8 cellular contexts compared by ENCODE assay signal in the genomic region with DNA sequence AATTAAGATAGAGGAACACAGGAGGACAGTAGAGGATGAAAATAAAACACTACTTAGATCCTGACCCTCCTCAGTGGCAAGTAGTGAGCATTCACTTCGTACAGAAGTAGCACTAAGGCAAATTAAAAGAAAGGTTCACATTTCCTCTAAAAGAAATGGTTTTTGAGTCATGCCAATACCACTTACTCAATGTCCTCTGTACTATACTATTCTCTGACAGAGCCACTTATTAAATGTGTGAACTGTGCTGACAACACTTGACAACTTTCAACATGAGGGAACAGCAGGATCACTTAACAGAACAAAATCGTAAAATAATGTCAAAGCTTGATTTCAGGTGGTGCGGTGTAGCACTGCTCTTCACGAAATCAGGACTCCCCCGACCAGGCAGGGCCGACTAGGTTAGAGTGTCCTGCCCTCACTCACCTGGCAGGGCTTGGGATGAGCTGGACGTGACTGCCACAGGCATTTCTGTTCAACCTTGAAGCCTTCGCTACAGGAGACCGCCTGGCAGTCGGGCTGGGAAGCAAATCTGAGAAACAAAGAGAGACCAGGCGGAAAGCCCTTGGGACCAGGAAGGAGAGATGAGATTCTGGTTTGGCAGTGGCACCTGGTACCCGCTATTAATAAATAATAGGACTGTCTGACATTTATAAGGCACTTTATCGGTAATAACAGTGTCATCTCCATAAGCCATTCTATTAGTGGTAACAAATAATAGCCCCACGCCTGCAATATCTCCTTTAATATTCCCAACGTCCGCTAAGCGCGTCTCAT. TPM values are rescaled to one million over a fixed set of nuclear protein-coding genes. Genes with fewer than 3 reads are reported as not detected.
DNase-seq lines count a peak whose midpoint lies in the region; ATAC-seq and TF ChIP-seq lines count a peak whose summit lies in the region.

No MANE protein-coding gene starts in this region.

- TF ChIP-seq CTCF in endodermal cell (conservative IDR thresholded peaks at IDR 0.05) (no peak), prostate gland (IDR thresholded peaks at IDR 0.05) (no peak)

- H3K36me3 ChIP-seq in endodermal cell (ENCODE audit: control insufficient read depth, insufficient read depth, low read length) (no peaks in the 10 kb centered on the region), prostate gland (no peaks in the 10 kb centered on the region)

- peaks cover 65% of the 10 kb centered on the region for H3K27me3 Mint-ChIP-seq in endodermal cell (ENCODE audit: insufficient read depth)

- H3K4me3 ChIP-seq in endodermal cell (ENCODE audit: low read length) (peak overlapping the region; percentile 83), prostate gland (peak overlapping the region; percentile 43 to 51)

- WGBS in endodermal cell (ENCODE audit: insufficient coverage in 1 of 2, insufficient read length in 1 of 2), 2 experiments, result 70 to 76% methylated on average over 12 to 18 of the region's 18 CpGs
- 29% methylated on average over 18 of the region's 18 CpGs for WGBS in prostate gland

- H3K4me3 Mint-ChIP-seq in endodermal cell, result peak overlapping the region; percentile 74

- H3K9me3 ChIP-seq in endodermal cell (ENCODE audit: control insufficient read depth, low read length), result no peaks in the 10 kb centered on the region
- H3K9me3 ChIP-seq in prostate gland, result no peaks in the 10 kb centered on the region

- H3K4me1 ChIP-seq in endodermal cell (ENCODE audit: control insufficient read depth, insufficient read depth, low read length) (no peaks in the 10 kb centered on the region), prostate gland (replicated peaks) (no peaks in the 10 kb centered on the region)

- H3K9ac ChIP-seq in endodermal cell (ENCODE audit: extremely low read depth, low read length, poor library complexity, severe bottlenecking), result no peak overlapping the region

- TF ChIP-seq POLR2A in prostate gland (IDR thresholded peaks at IDR 0.05), result no peak

- no peaks in the 10 kb centered on the region for H3K9me3 Mint-ChIP-seq in endodermal cell

- no peak overlapping the region for H3K27ac Mint-ChIP-seq in endodermal cell

- H3K27ac ChIP-seq in endodermal cell (ENCODE audit: low read depth, low read length), result no peak overlapping the region
- no peak overlapping the region for H3K27ac ChIP-seq in prostate gland

- intact Hi-C loops in prostate gland (cut with DNase I), result no loop called here

- H3K27me3 ChIP-seq in endodermal cell (ENCODE audit: control insufficient read depth, insufficient read depth, low read length, poor library complexity, severe bottlenecking) (peaks cover 79% of the 10 kb centered on the region), prostate gland (replicated peaks; ENCODE audit: insufficient read depth) (no peaks in the 10 kb centered on the region)

- H3K36me3 Mint-ChIP-seq in endodermal cell (ENCODE audit: low read depth), result no peaks in the 10 kb centered on the region

- H3K4me1 Mint-ChIP-seq in endodermal cell, result peaks cover 10% of the 10 kb centered on the region

- ATAC-seq in HG02840 (IDR thresholded peaks at IDR 0.05; ENCODE audit: low FRiP score, unreplicated experiment), result no peak

- DNase-seq in ELF-1 (ENCODE audit: low read depth, low spot score) (peak; percentile 11), NCI-H2171 treated with DMSO at 0.1 percent for 48 hours (lab: John Stamatoyannopoulos, UW) (peak; percentile 87), endodermal cell (peak; percentile 56), prostate gland (ENCODE audit: low spot score) (no peak), NCI-H2196 (lab: John Stamatoyannopoulos, UW; ENCODE audit: unreplicated experiment) (no peak), SW 1271 (lab: John Stamatoyannopoulos, UW) (no peak)
- DNase-seq in activated CD4-positive, alpha-beta T cell treated with anti-CD3 and anti-CD28 coated beads, Interleukin-2, amount 50 U/mL, for 48 hours, result no peak

RNA-seq across cellular contexts. Expression of a gene that starts 0.6 kb away (rescaled TPM):
- total RNA-seq in endodermal cell (1 to 10 TPM; 4.0 to 6.8 TPM), prostate gland (10 to 100 TPM in 1 of 2 donors, 1 to 10 TPM in 1; 4.7 to 22.0 TPM)
- 1.4 TPM for polyA plus RNA-seq in endodermal cell (2013, experiment 1 of 2)
- polyA plus RNA-seq in endodermal cell (2013, experiment 2 of 2), result 1.9 TPM

Comparison
In these comparisons a context has a peak if more than half of its experiments do, and no peak if none do; other contexts are left out.
1. DNase-seq: peak in ELF-1 (single experiment), NCI-H2171 treated with DMSO at 0.1 percent for 48 hours (single experiment) and endodermal cell (single experiment); none in prostate gland (single experiment), NCI-H2196 (single experiment), activated CD4-positive, alpha-beta T cell treated with anti-CD3 and anti-CD28 coated beads, Interleukin-2, amount 50 U/mL, for 48 hours (0 of 2) and SW 1271 (0 of 2).